In the genomic region with DNA sequence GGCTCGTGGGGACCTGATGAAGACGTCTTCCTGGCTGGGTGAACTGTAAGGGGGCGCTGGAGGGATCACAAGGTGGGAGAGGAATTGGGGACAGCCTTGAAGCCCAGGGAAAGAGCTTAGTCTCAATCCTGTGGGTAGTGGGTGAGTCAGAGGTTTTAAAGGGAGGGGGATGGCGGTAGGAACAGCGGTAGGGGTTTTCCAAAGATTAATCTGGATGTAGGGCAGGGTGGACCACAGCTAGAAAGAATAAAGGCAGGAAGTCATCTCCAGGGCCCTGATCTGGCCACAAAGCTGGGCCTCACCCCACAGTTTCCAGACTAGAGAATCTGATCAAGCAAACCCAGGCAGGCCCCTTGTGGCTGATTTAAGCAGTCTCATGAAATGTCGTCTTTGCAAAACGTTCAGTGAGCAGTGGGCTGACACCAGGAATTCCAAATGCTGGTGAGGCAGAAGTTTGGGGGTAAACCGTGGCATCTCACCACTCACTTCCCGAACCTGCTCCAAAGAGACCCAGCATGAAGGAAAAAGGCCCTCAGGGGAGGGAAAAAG, we compare ENCODE assay signal across 11 cellular contexts.
DNase-seq lines count a peak whose midpoint lies in the region; ATAC-seq and TF ChIP-seq lines count a peak whose summit lies in the region.
"Had no signal": no experiment of that assay in that cellular context is flagged by ENCODE, and none has a peak within 500 bp of the region (broad histone marks: within the 10 kb centered on the region; RNA-seq: fewer than 3 reads in every experiment).

No MANE protein-coding gene starts in this region.

- H3K36me3 ChIP-seq in breast epithelium, result no peaks in the 10 kb centered on the region

- no TSS peak for BruUV-seq in MCF 10A (replicated peaks; lab: Mats Ljungman, UMichigan)

- no peak for TF ChIP-seq POLR2A in breast epithelium (IDR thresholded peaks at IDR 0.05)

- intact Hi-C loops in MCF 10A (cut with micrococcal nuclease) (no loop called here), breast epithelium (cut with DNase I; ENCODE audit: low total_unique reads) (no loop called here), natural killer cell (cut with micrococcal nuclease) (no loop called here)

- ATAC-seq in HG03045 (IDR thresholded peaks at IDR 0.05; ENCODE audit: unreplicated experiment), result no peak
- ATAC-seq in HG02840 (IDR thresholded peaks at IDR 0.05; ENCODE audit: low FRiP score, unreplicated experiment), result no peak
- ATAC-seq in natural killer cell, result no peak

- DNase-seq in MCF 10A (ENCODE audit: unreplicated experiment) (peak; percentile 35), breast epithelium (ENCODE audit: low spot score in 2 of 2) (no peak), UCSD-AML1 (lab: John Stamatoyannopoulos, UW; ENCODE audit: unreplicated experiment) (peak; percentile 41), hepatic stellate cell (ENCODE audit: low spot score) (peak; percentile 43), superior temporal gyrus (ENCODE audit: extremely low spot score) (no peak), natural killer cell (no peak)
- DNase-seq: CD4-positive, CD25-positive, alpha-beta regulatory T cell; hippocampal formation had no signal

- H3K4me1 ChIP-seq in breast epithelium, result peaks cover 10 to 16% of the 10 kb centered on the region in 2 donors

- POLR2A ChIA-PET in MCF 10A (lab: Yijun Ruan, JAX), result interaction anchor here (0.6 to 1.2 kb wide), 4 partner anchors 13 to 36 kb away, joined by 3 to 4 read pairs (median 3); no protein-coding TSS in a partner anchor

- H3K4me3 Mint-ChIP-seq in MCF 10A (ENCODE audit: unreplicated experiment), result no peak overlapping the region
- no peak overlapping the region for H3K4me3 Mint-ChIP-seq in natural killer cell
- H3K4me3 Mint-ChIP-seq: activated T-helper 1 cell treated with anti-CD3 and anti-CD28 coated beads, Interleukin-12 subunit alpha, Interleukin-12 subunit beta, Interleukin-2, Interleukin-4 antibody, amounts not matched to agents 30 ng/mL and 10 ng/mL and 1 ng/mL, durations not matched to agents 14 hours and 24 hours and 36 hours; CD4-positive, CD25-positive, alpha-beta regulatory T cell had no signal

- no peaks in the 10 kb centered on the region for H3K9me3 Mint-ChIP-seq in MCF 10A (ENCODE audit: unreplicated experiment)
- no peaks in the 10 kb centered on the region for H3K9me3 Mint-ChIP-seq in natural killer cell
- H3K9me3 Mint-ChIP-seq: activated T-helper 1 cell treated with anti-CD3 and anti-CD28 coated beads, Interleukin-12 subunit alpha, Interleukin-12 subunit beta, Interleukin-2, Interleukin-4 antibody, amounts not matched to agents 30 ng/mL and 10 ng/mL and 1 ng/mL, durations not matched to agents 14 hours and 24 hours and 36 hours had no signal

- CTCF ChIA-PET in MCF 10A (lab: Yijun Ruan, JAX), result interaction anchor here (0.7 to 1.1 kb wide), 2 partner anchors 33 to 35 kb away, joined by 3 to 6 read pairs; no protein-coding TSS in a partner anchor

- H3K27me3 ChIP-seq in breast epithelium, result no peaks in the 10 kb centered on the region

- H3K27me3 Mint-ChIP-seq in MCF 10A (ENCODE audit: insufficient read depth, unreplicated experiment), result no peaks in the 10 kb centered on the region
- H3K27me3 Mint-ChIP-seq in natural killer cell (ENCODE audit: low read depth in 2 of 2), result peaks cover 14 to 17% of the 10 kb centered on the region in 2 donors

- H3K36me3 Mint-ChIP-seq in MCF 10A (ENCODE audit: insufficient read depth, unreplicated experiment) (no peaks in the 10 kb centered on the region), natural killer cell (no peaks in the 10 kb centered on the region)
- H3K36me3 Mint-ChIP-seq: CD4-positive, CD25-positive, alpha-beta regulatory T cell had no signal

- H3K27ac Mint-ChIP-seq in MCF 10A (ENCODE audit: low read depth, unreplicated experiment), result no peak overlapping the region
- H3K27ac Mint-ChIP-seq in natural killer cell, result no peak overlapping the region
- H3K27ac Mint-ChIP-seq: activated T-helper 1 cell treated with anti-CD3 and anti-CD28 coated beads, Interleukin-12 subunit alpha, Interleukin-12 subunit beta, Interleukin-2, Interleukin-4 antibody, amounts not matched to agents 30 ng/mL and 10 ng/mL and 1 ng/mL, durations not matched to agents 14 hours and 24 hours and 36 hours; CD4-positive, CD25-positive, alpha-beta regulatory T cell had no signal

- H3K9me3 ChIP-seq in breast epithelium, result no peaks in the 10 kb centered on the region

- H3K27ac ChIP-seq in breast epithelium, result no peak overlapping the region

- TF ChIP-seq CTCF in MCF 10A (IDR thresholded peaks at IDR 0.05; ENCODE audit: unreplicated experiment) (no peak), breast epithelium (IDR thresholded peaks at IDR 0.05) (no peak), natural killer cell (IDR thresholded peaks at IDR 0.05) (no peak)

- H3K4me1 Mint-ChIP-seq in MCF 10A (ENCODE audit: insufficient read depth, unreplicated experiment) (peaks cover 41% of the 10 kb centered on the region), natural killer cell (no peaks in the 10 kb centered on the region)

- H3K4me3 ChIP-seq in breast epithelium, result no peak overlapping the region

Comparison
In these comparisons a context has a peak if more than half of its experiments do, and no peak if none do; other contexts are left out.
1. DNase-seq: peak in MCF 10A (single experiment), UCSD-AML1 (single experiment) and hepatic stellate cell (single experiment); none in breast epithelium (0 of 2), superior temporal gyrus (single experiment) and natural killer cell (single experiment).